ENCODE assay signal across 9 cellular contexts in the genomic region with DNA sequence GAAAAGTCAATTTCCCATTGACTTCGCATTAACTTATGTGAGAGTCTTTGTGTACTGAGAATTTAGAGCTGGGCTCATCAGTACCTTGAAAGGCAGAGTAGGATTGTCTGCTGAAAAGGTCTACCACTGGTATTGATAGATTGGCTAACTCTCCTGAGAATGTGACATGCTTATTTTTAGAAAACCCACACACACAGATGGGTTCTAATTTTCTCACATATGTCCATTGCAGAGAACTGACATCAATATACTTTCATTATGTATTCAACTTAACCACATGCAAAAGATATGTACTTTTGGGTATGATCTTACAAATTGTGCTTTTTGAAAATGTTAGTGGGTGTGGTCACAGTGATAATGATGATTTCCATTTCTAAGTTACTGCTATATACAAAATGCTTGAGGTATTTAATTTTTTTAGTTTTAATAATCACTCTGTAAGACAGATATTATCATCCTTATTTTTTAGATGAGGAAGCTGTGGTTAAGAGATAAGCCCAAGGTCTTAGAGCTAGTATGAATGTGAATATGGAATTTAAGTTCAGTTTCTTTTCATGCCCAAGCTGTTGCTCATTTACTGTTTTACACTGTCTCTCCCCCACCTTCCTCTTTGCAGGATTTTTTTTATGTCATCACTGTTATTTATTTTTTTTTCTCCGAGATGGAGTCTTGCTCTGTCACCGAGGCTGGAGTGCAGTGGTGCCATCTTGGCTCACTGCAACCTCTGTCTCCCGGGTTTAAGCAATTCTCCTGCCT. TPM values are rescaled to one million over a fixed set of nuclear protein-coding genes. Genes with fewer than 3 reads are reported as not detected.
A peak's percentile ranks its signal among the peaks of the same experiment; 100 is the strongest.
DNase-seq lines count a peak whose midpoint lies in the region; ATAC-seq and TF ChIP-seq lines count a peak whose summit lies in the region.
"Had no signal": no experiment of that assay in that cellular context is flagged by ENCODE, and none has a peak within 500 bp of the region (broad histone marks: within the 10 kb centered on the region; RNA-seq: fewer than 3 reads in every experiment).

No MANE protein-coding gene starts in this region.

- H3K4me3 ChIP-seq in OCI-LY7 (ENCODE audit: low read depth, low read length, poor library complexity, severe bottlenecking) (no peak overlapping the region), GM23248 (no peak overlapping the region)

- no peaks in the 10 kb centered on the region for H3K9me2 ChIP-seq in OCI-LY7 (ENCODE audit: insufficient read depth, low read length)
- H3K9me2 ChIP-seq in GM23248 (ENCODE audit: insufficient read depth), result no peaks in the 10 kb centered on the region

- no peak overlapping the region for H3K9ac ChIP-seq in GM23248

- DNase-seq in GF-D8 (lab: John Stamatoyannopoulos, UW) (peak; percentile 65), OCI-LY7 (ENCODE audit: low spot score) (no peak), NCI-H187 (lab: John Stamatoyannopoulos, UW) (no peak), NCI-H2029 (lab: John Stamatoyannopoulos, UW) (no peak), AML-193 (lab: John Stamatoyannopoulos, UW) (no peak), GM23248 (no peak)
- DNase-seq: CD8-positive, alpha-beta T cell had no signal

- H3K36me3 ChIP-seq in OCI-LY7 (ENCODE audit: insufficient read depth, low read length) (peaks cover 41% of the 10 kb centered on the region), GM23248 (ENCODE audit: low read depth) (peaks cover 7% of the 10 kb centered on the region; the same call in 1 of the 2 replicates)

- CTCF ChIA-PET in OCI-LY7 (lab: Charles Lee; ENCODE audit: unreplicated experiment), result no interaction called here

- H3K27me3 ChIP-seq in GM23248 (replicated peaks; ENCODE audit: insufficient read depth), result no peaks in the 10 kb centered on the region

- POLR2A ChIA-PET in OCI-LY7 (lab: Charles Lee), result no interaction called here

- in situ Hi-C loops in GM23248 (cut with MboI), result no loop called here

- TF ChIP-seq CTCF in OCI-LY7 (conservative IDR thresholded peaks at IDR 0.05; ENCODE audit: low read length), result no peak

- H3K79me2 ChIP-seq in OCI-LY7 (ENCODE audit: insufficient read depth, low read depth, low read length), result peaks cover 8% of the 10 kb centered on the region; the same call in 1 of the 2 replicates
- no peaks in the 10 kb centered on the region for H3K79me2 ChIP-seq in GM23248 (ENCODE audit: insufficient read depth)

- H3F3A ChIP-seq in GM23248 (ENCODE audit: insufficient read depth), result no peaks in the 10 kb centered on the region

- no peaks in the 10 kb centered on the region; the same call in 1 of the 2 replicates for H4K20me1 ChIP-seq in OCI-LY7 (ENCODE audit: insufficient read depth, low read length)
- no peaks in the 10 kb centered on the region for H4K20me1 ChIP-seq in GM23248 (ENCODE audit: insufficient read depth)

- intact Hi-C loops in OCI-LY7 (cut with micrococcal nuclease; ENCODE audit: unreplicated experiment), result no loop called here

- WGBS in GM23248 (ENCODE audit: low coverage in 1 of 2, low lambda C conversion rate in 2 of 2, missing lambda C conversion rate in 2 of 2), 2 experiments, result 87 to 97% methylated on average over 4 of the region's 4 CpGs

- BruUV-seq in OCI-LY7 (replicated peaks; lab: Mats Ljungman, UMichigan), result no TSS peak

- H3K4me1 ChIP-seq in OCI-LY7 (ENCODE audit: insufficient read depth, low read length, poor library complexity, severe bottlenecking) (peaks cover 41% of the 10 kb centered on the region), GM23248 (ENCODE audit: insufficient read depth) (no peaks in the 10 kb centered on the region)

- H2AFZ ChIP-seq in OCI-LY7 (ENCODE audit: low read length) (no peak overlapping the region), GM23248 (no peak overlapping the region)

- ATAC-seq in GM19395 (IDR thresholded peaks at IDR 0.05; ENCODE audit: unreplicated experiment) (peak; percentile 91), HG03060 (IDR thresholded peaks at IDR 0.05; ENCODE audit: low read depth, unreplicated experiment) (peak; percentile 90)
- ATAC-seq: CD8-positive, alpha-beta T cell had no signal

- no peaks in the 10 kb centered on the region for H3K9me3 ChIP-seq in OCI-LY7 (ENCODE audit: low read length)
- H3K9me3 ChIP-seq in GM23248 (ENCODE audit: low read depth), result no peaks in the 10 kb centered on the region

- H3K27ac ChIP-seq in OCI-LY7 (ENCODE audit: low read depth, low read length, poor library complexity, severe bottlenecking), result no peak overlapping the region
- no peak overlapping the region for H3K27ac ChIP-seq in GM23248

- H3K4me2 ChIP-seq in OCI-LY7 (ENCODE audit: low read length), result peak overlapping the region; percentile 40
- no peak overlapping the region for H3K4me2 ChIP-seq in GM23248 (ENCODE audit: unreplicated experiment)

RNA-seq across cellular contexts. Expression of a gene that starts 22.3 kb away (rescaled TPM):
- total RNA-seq in OCI-LY7 (2014; rRNA removed; shearing (Covaris generic)), result 9.0 and 10.2 TPM in 2 replicates
- 35.0 and 44.6 TPM in 2 replicates for total RNA-seq in OCI-LY7 (2022)
- 2.8 and 2.9 TPM in 2 replicates for total RNA-seq in GM23248 (2014; rRNA removed; shearing (Covaris generic))
- 15.0 and 15.6 TPM in 2 replicates for polyA plus RNA-seq in GM23248 (2016; fragmentation: Nextera tagmentation; extraction: Ambion mirVana)

RNA-seq across cellular contexts. Expression of a gene that starts 43.8 kb away (rescaled TPM):
- 13.3 and 18.3 TPM in 2 replicates for total RNA-seq in OCI-LY7 (2014; rRNA removed; shearing (Covaris generic))
- 9.3 and 12.2 TPM in 2 replicates for total RNA-seq in OCI-LY7 (2022)
- 2.8 and 3.7 TPM in 2 replicates for total RNA-seq in GM23248 (2014; rRNA removed; shearing (Covaris generic))
- polyA plus RNA-seq in GM23248 (2016; fragmentation: Nextera tagmentation; extraction: Ambion mirVana), result 9.1 and 10.5 TPM in 2 replicates
